ENCODE assay signal across 8 cellular contexts in genomic region chr9:76658510-76659231, GRCh38.
A peak's percentile ranks its signal among the peaks of the same experiment; 100 is the strongest.
DNase-seq lines count a peak whose midpoint lies in the region; ATAC-seq and TF ChIP-seq lines count a peak whose summit lies in the region.

No MANE protein-coding gene starts in this region.

- H3K27ac Mint-ChIP-seq in neural progenitor cell, result no peak overlapping the region

- H3K27me3 ChIP-seq in PC-9 (ENCODE audit: insufficient read depth, low read depth), result no peaks in the 10 kb centered on the region
- H3K27me3 ChIP-seq in neural progenitor cell, result no peaks in the 10 kb centered on the region

- H3K9me3 ChIP-seq in PC-9 (ENCODE audit: insufficient read depth, low read depth) (no peaks in the 10 kb centered on the region), neural progenitor cell (ENCODE audit: low read depth) (peaks cover 4% of the 10 kb centered on the region)

- peaks cover 1% of the 10 kb centered on the region for H3K36me3 Mint-ChIP-seq in neural progenitor cell

- H3F3A ChIP-seq in PC-9 (ENCODE audit: insufficient read depth, low read depth) (no peaks in the 10 kb centered on the region), neural progenitor cell (ENCODE audit: low read depth) (peaks cover 16% of the 10 kb centered on the region)

- DNase-seq in EH (ENCODE audit: low read depth), result peak; percentile 72
- peak in 1 of 2 experiments; percentile 38 for DNase-seq in PC-9
- DNase-seq in epidermal melanocyte (ENCODE audit: insufficient read length, low spot score), result peak; percentile 54
- DNase-seq in neural progenitor cell (ENCODE audit: low spot score), result peak; percentile 42
- DNase-seq in activated gamma-delta T cell treated with Interleukin-2 at 50 U/mL for 16 hours, result no peak

- no TSS peak for BruUV-seq in PC-9 (replicated peaks; lab: Mats Ljungman, UMichigan)

- H3K79me2 ChIP-seq in PC-9 (ENCODE audit: low read depth) (no peaks in the 10 kb centered on the region), neural progenitor cell (ENCODE audit: low read depth) (no peaks in the 10 kb centered on the region)

- no peak overlapping the region for H2AFZ ChIP-seq in PC-9
- H2AFZ ChIP-seq in neural progenitor cell (replicated peaks), result peak overlapping the region; percentile 70

- peaks cover 12% of the 10 kb centered on the region for H3K4me1 Mint-ChIP-seq in neural progenitor cell

- TF ChIP-seq CTCF in PC-9 (conservative IDR thresholded peaks at IDR 0.05) (peak; percentile 70), neural progenitor cell (IDR thresholded peaks at IDR 0.05) (peak; percentile 69)

- no peaks in the 10 kb centered on the region for H3K27me3 Mint-ChIP-seq in neural progenitor cell (ENCODE audit: insufficient read depth, low read depth)

- H3K36me3 ChIP-seq in PC-9 (ENCODE audit: low read depth) (no peaks in the 10 kb centered on the region), neural progenitor cell (no peaks in the 10 kb centered on the region)

- peaks cover 8% of the 10 kb centered on the region; the same call in 1 of the 2 replicates for H3K4me1 ChIP-seq in PC-9 (replicated peaks; ENCODE audit: insufficient read depth)
- peaks cover 11% of the 10 kb centered on the region for H3K4me1 ChIP-seq in neural progenitor cell

- CTCF ChIA-PET in PC-9 (lab: Charles Lee), result interaction anchor here (0.6 to 1.5 kb wide), 6 partner anchors 33 to 356 kb away, joined by 3 to 4 read pairs (median 3); no protein-coding TSS in a partner anchor

- no peaks in the 10 kb centered on the region for H3K9me3 Mint-ChIP-seq in neural progenitor cell

- H4K20me1 ChIP-seq in PC-9 (ENCODE audit: insufficient read depth) (no peaks in the 10 kb centered on the region), neural progenitor cell (ENCODE audit: low read depth) (no peaks in the 10 kb centered on the region)

- POLR2A ChIA-PET in PC-9 (lab: Charles Lee; ENCODE audit: unreplicated experiment), result interaction anchor here (0.6 kb wide), 3 partner anchors 23 to 265 kb away, joined by 4 to 5 read pairs (median 4); no protein-coding TSS in a partner anchor

- H3K4me3 Mint-ChIP-seq in neural progenitor cell, result no peak overlapping the region

- peak; percentile 81 for ATAC-seq in GM19452 (IDR thresholded peaks at IDR 0.05; ENCODE audit: unreplicated experiment)
- ATAC-seq in HG03460 (IDR thresholded peaks at IDR 0.05; ENCODE audit: unreplicated experiment), result peak; percentile 87
- ATAC-seq in GM18873 (IDR thresholded peaks at IDR 0.05; ENCODE audit: low FRiP score, unreplicated experiment), result no peak

- H3K4me2 ChIP-seq in PC-9 (no peak overlapping the region), neural progenitor cell (no peak overlapping the region)

- no peak overlapping the region for H3K4me3 ChIP-seq in PC-9
- no peak overlapping the region for H3K4me3 ChIP-seq in neural progenitor cell

- no peaks in the 10 kb centered on the region for H3K9me2 ChIP-seq in PC-9 (ENCODE audit: insufficient read depth)

- no peak overlapping the region for H3K9ac ChIP-seq in neural progenitor cell

- intact Hi-C loops in PC-9 (cut with micrococcal nuclease; ENCODE audit: unreplicated experiment), result loop anchor here (1.0 to 10.0 kb wide), 5 partner anchors 84 to 266 kb away; partner anchors contain the start of gene RFK

- H3K27ac ChIP-seq in PC-9, result no peak overlapping the region
- H3K27ac ChIP-seq in neural progenitor cell, result no peak overlapping the region
